Comparison of ENCODE assay signal across 1 cellular context in genomic region chr20:50405915-50406609, GRCh38.
A peak's percentile ranks its signal among the peaks of the same experiment; 100 is the strongest.
TF ChIP-seq lines count a peak whose summit lies in the region.

No MANE protein-coding gene starts in this region.

TF ChIP-seq in HepG2, 621 proteins besides CTCF, POLR2A, EP300 and RAD21 (continued from another document):
- no peak for TF ChIP-seq ZNF687 (CRISPR knock-in tag; IDR thresholded peaks at IDR 0.05)
- no peak for TF ChIP-seq CENPBD1 (CRISPR knock-in tag; IDR thresholded peaks at IDR 0.05; ENCODE audit: borderline replicate concordance, low read depth)
- TF ChIP-seq ZNF558 (CRISPR knock-in tag; IDR thresholded peaks at IDR 0.05; ENCODE audit: borderline replicate concordance), result no peak
- peak; percentile 83; the same call in 1 of the 2 replicates for TF ChIP-seq ZNF205 (CRISPR knock-in tag; IDR thresholded peaks at IDR 0.05)
- no peak for TF ChIP-seq ZNF646 (CRISPR knock-in tag; IDR thresholded peaks at IDR 0.05)
- TF ChIP-seq ETV6 (CRISPR knock-in tag; conservative IDR thresholded peaks at IDR 0.05), result peak; percentile 75
- TF ChIP-seq NR2C2 (CRISPR knock-in tag; IDR thresholded peaks at IDR 0.05; ENCODE audit: borderline replicate concordance), result peak; percentile 80
- no peak for TF ChIP-seq ZNF383 (CRISPR knock-in tag; IDR thresholded peaks at IDR 0.05; ENCODE audit: borderline replicate concordance)
- TF ChIP-seq ZHX2 (IDR thresholded peaks at IDR 0.05; ENCODE audit: low read depth), result no peak
- no peak for TF ChIP-seq ZHX2 (CRISPR knock-in tag; IDR thresholded peaks at IDR 0.05; ENCODE audit: borderline replicate concordance)
- TF ChIP-seq FOXJ3 (CRISPR knock-in tag; IDR thresholded peaks at IDR 0.05; ENCODE audit: borderline replicate concordance), result peak; percentile 93
- no peak for TF ChIP-seq ZNF775 (CRISPR knock-in tag; IDR thresholded peaks at IDR 0.05; ENCODE audit: borderline replicate concordance)
- TF ChIP-seq ERF (CRISPR knock-in tag; IDR thresholded peaks at IDR 0.05), result peak; percentile 95; the same call in 1 of the 2 replicates
- peak; percentile 95; the same call in 1 of the 2 replicates for TF ChIP-seq RXRA (CRISPR knock-in tag; IDR thresholded peaks at IDR 0.05)
- TF ChIP-seq ETS1 (CRISPR knock-in tag; IDR thresholded peaks at IDR 0.05), result no peak
- peak; percentile 90 for TF ChIP-seq MED8 (CRISPR knock-in tag; IDR thresholded peaks at IDR 0.05; ENCODE audit: insufficient replicate concordance)
- no peak for TF ChIP-seq ZNF251 (CRISPR knock-in tag; IDR thresholded peaks at IDR 0.05)
